ENCODE assay signal across 1 cellular context in genomic region chr3:115062412-115062956, GRCh38.
TF ChIP-seq lines count a peak whose summit lies in the region.

No MANE protein-coding gene starts in this region.

TF ChIP-seq in SK-N-SH, 30 proteins besides CTCF, POLR2A, EP300 and RAD21 (continued from another document):
- TF ChIP-seq, protein P1, sequence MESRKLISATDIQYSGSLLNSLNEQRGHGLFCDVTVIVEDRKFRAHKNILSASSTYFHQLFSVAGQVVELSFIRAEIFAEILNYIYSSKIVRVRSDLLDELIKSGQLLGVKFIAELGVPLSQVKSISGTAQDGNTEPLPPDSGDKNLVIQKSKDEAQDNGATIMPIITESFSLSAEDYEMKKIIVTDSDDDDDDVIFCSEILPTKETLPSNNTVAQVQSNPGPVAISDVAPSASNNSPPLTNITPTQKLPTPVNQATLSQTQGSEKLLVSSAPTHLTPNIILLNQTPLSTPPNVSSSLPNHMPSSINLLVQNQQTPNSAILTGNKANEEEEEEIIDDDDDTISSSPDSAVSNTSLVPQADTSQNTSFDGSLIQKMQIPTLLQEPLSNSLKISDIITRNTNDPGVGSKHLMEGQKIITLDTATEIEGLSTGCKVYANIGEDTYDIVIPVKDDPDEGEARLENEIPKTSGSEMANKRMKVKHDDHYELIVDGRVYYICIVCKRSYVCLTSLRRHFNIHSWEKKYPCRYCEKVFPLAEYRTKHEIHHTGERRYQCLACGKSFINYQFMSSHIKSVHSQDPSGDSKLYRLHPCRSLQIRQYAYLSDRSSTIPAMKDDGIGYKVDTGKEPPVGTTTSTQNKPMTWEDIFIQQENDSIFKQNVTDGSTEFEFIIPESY (IDR thresholded peaks at IDR 0.05; ENCODE audit: borderline replicate concordance, low read depth) = no peak
- TF ChIP-seq TEAD4 (IDR thresholded peaks at IDR 0.05; ENCODE audit: borderline replicate concordance, insufficient read depth) (peak; percentile 64; the same call in 1 of the 2 replicates), JUND (IDR thresholded peaks at IDR 0.05) (peak; percentile 72), GABPA (IDR thresholded peaks at IDR 0.05; ENCODE audit: low read depth) (no peak), REST (IDR thresholded peaks at IDR 0.05; ENCODE audit: low read depth, low read length) (no peak), POLR2AphosphoS5 (IDR thresholded peaks at IDR 0.05; ENCODE audit: low read depth, low read length) (no peak), IRF3 (IDR thresholded peaks at IDR 0.05; ENCODE audit: low read depth, low read length) (no peak), RCOR1 (IDR thresholded peaks at IDR 0.05; ENCODE audit: low read length) (no peak), FOXM1 (IDR thresholded peaks at IDR 0.05; ENCODE audit: low read depth) (0 out of 2 replicates have a peak, but pooled peaks have one; percentile 21), EZH2phosphoT487 (IDR thresholded peaks at IDR 0.05; ENCODE audit: borderline replicate concordance, low read depth) (no peak), SMC3 (IDR thresholded peaks at IDR 0.05; ENCODE audit: low read depth, low read length) (no peak), TCF12 (IDR thresholded peaks at IDR 0.05) (peak; percentile 86), RFX5 (IDR thresholded peaks at IDR 0.05; ENCODE audit: low read length) (no peak), TAF1 (IDR thresholded peaks at IDR 0.05; ENCODE audit: borderline replicate concordance, low read depth, low read length) (no peak), PBX3 (IDR thresholded peaks at IDR 0.05) (peak; percentile 24; the same call in 1 of the 2 replicates), YY1 (IDR thresholded peaks at IDR 0.05; ENCODE audit: low read depth) (no peak), SIN3A (IDR thresholded peaks at IDR 0.05; ENCODE audit: borderline replicate concordance, low read depth, low read length) (no peak)
- TF ChIP-seq, protein P2, sequence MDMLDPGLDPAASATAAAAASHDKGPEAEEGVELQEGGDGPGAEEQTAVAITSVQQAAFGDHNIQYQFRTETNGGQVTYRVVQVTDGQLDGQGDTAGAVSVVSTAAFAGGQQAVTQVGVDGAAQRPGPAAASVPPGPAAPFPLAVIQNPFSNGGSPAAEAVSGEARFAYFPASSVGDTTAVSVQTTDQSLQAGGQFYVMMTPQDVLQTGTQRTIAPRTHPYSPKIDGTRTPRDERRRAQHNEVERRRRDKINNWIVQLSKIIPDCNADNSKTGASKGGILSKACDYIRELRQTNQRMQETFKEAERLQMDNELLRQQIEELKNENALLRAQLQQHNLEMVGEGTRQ (IDR thresholded peaks at IDR 0.05; ENCODE audit: borderline replicate concordance, low read depth, low read length) = no peak
- TF ChIP-seq, protein P3, sequence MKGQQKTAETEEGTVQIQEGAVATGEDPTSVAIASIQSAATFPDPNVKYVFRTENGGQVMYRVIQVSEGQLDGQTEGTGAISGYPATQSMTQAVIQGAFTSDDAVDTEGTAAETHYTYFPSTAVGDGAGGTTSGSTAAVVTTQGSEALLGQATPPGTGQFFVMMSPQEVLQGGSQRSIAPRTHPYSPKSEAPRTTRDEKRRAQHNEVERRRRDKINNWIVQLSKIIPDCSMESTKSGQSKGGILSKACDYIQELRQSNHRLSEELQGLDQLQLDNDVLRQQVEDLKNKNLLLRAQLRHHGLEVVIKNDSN (IDR thresholded peaks at IDR 0.05; ENCODE audit: borderline replicate concordance, low read depth) = no peak
- TF ChIP-seq, protein P4, sequence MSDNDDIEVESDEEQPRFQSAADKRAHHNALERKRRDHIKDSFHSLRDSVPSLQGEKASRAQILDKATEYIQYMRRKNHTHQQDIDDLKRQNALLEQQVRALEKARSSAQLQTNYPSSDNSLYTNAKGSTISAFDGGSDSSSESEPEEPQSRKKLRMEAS (IDR thresholded peaks at IDR 0.05; ENCODE audit: low read depth) = no peak
